Comparison of ENCODE assay signal across 2 cellular contexts in the genomic region with DNA sequence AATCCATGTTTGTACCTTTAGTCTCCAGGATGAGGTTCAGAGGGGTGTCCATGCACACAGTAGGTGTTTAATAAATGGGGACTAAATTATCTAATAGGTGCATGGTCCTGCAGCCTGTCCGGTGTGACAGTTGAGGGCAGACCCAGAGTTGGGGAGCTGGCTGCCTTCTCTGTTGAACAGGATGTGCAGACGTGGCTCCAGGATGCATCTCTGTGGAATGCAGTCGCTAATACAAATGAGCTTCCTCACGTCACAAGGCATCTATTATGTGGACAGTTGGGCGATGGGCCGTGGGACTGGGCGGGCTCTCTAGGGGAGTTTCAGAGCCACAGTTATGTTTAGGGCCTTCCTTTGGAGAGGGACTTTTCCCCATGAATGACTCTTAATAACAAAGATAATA.
TF ChIP-seq lines count a peak whose summit lies in the region.

No MANE protein-coding gene starts in this region.

TF ChIP-seq in IMR-90, 13 proteins besides CTCF, POLR2A, EP300 and RAD21:
- TF ChIP-seq MAFK (IDR thresholded peaks at IDR 0.05; ENCODE audit: low read depth, low read length), result no peak
- TF ChIP-seq MAZ (IDR thresholded peaks at IDR 0.05; ENCODE audit: borderline replicate concordance, low read depth, low read length), result peak; percentile 41; the same call in 1 of the 2 replicates
- TF ChIP-seq, protein P1, sequence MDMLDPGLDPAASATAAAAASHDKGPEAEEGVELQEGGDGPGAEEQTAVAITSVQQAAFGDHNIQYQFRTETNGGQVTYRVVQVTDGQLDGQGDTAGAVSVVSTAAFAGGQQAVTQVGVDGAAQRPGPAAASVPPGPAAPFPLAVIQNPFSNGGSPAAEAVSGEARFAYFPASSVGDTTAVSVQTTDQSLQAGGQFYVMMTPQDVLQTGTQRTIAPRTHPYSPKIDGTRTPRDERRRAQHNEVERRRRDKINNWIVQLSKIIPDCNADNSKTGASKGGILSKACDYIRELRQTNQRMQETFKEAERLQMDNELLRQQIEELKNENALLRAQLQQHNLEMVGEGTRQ (IDR thresholded peaks at IDR 0.05; ENCODE audit: low read depth, low read length), result no peak
- TF ChIP-seq BHLHE40 (IDR thresholded peaks at IDR 0.05; ENCODE audit: low read depth, low read length), result peak; percentile 46
- TF ChIP-seq FOS (IDR thresholded peaks at IDR 0.05; ENCODE audit: low read depth, low read length), result peak; percentile 68; the same call in 1 of the 2 replicates
- TF ChIP-seq CEBPB (IDR thresholded peaks at IDR 0.05; ENCODE audit: low read depth, low read length), result 0 out of 2 replicates have a peak, but pooled peaks have one; percentile 2
- TF ChIP-seq RCOR1 (IDR thresholded peaks at IDR 0.05; ENCODE audit: insufficient replicate concordance, low read length), result peak; percentile 12

TF ChIP-seq in GM12878, 131 proteins besides CTCF, POLR2A, EP300 and RAD21:
- TF ChIP-seq GABPA (IDR thresholded peaks at IDR 0.05; ENCODE audit: low read depth) (no peak), IKZF1 (conservative IDR thresholded peaks at IDR 0.05) (peak; percentile 31), RELA (IDR thresholded peaks at IDR 0.05; ENCODE audit: borderline replicate concordance, partially characterized antibody) (no peak), CREM (IDR thresholded peaks at IDR 0.05; ENCODE audit: low read depth) (peak; percentile 71; the same call in 1 of the 2 replicates), CREB1 (IDR thresholded peaks at IDR 0.05; ENCODE audit: low read depth) (peak; percentile 62; the same call in 1 of the 2 replicates), BRCA1 (IDR thresholded peaks at IDR 0.05; ENCODE audit: low read depth, low read length) (no peak), SMARCA5 (IDR thresholded peaks at IDR 0.05) (peak; percentile 18; the same call in 1 of the 2 replicates), SMC3 (IDR thresholded peaks at IDR 0.05; ENCODE audit: borderline replicate concordance, low read length) (no peak), ZNF24 (IDR thresholded peaks at IDR 0.05) (no peak), BHLHE40 (IDR thresholded peaks at IDR 0.05; ENCODE audit: borderline replicate concordance in 1 of 2, low read depth in 2 of 2, low read length in 1 of 2) (0 out of 4 replicates have a peak, but pooled peaks of 1 of the 2 experiments have one; percentile 31), MTA2 (IDR thresholded peaks at IDR 0.05; ENCODE audit: low read depth) (peak; percentile 11; the same call in 1 of the 2 replicates), NR2F1 (conservative IDR thresholded peaks at IDR 0.05) (no peak), MYB (IDR thresholded peaks at IDR 0.05; ENCODE audit: borderline replicate concordance, low read depth, low read length) (no peak), DPF2 (IDR thresholded peaks at IDR 0.05) (0 out of 2 replicates have a peak, but pooled peaks have one; percentile 71), EED (IDR thresholded peaks at IDR 0.05; ENCODE audit: low read depth) (0 out of 2 replicates have a peak, but pooled peaks have one; percentile 18), MEF2B (IDR thresholded peaks at IDR 0.05; ENCODE audit: partially characterized antibody, poor library complexity, severe bottlenecking) (peak; percentile 9), KAT2A (conservative IDR thresholded peaks at IDR 0.05; ENCODE audit: control insufficient read depth, low read depth, low read length) (no peak)
- TF ChIP-seq, protein P2, sequence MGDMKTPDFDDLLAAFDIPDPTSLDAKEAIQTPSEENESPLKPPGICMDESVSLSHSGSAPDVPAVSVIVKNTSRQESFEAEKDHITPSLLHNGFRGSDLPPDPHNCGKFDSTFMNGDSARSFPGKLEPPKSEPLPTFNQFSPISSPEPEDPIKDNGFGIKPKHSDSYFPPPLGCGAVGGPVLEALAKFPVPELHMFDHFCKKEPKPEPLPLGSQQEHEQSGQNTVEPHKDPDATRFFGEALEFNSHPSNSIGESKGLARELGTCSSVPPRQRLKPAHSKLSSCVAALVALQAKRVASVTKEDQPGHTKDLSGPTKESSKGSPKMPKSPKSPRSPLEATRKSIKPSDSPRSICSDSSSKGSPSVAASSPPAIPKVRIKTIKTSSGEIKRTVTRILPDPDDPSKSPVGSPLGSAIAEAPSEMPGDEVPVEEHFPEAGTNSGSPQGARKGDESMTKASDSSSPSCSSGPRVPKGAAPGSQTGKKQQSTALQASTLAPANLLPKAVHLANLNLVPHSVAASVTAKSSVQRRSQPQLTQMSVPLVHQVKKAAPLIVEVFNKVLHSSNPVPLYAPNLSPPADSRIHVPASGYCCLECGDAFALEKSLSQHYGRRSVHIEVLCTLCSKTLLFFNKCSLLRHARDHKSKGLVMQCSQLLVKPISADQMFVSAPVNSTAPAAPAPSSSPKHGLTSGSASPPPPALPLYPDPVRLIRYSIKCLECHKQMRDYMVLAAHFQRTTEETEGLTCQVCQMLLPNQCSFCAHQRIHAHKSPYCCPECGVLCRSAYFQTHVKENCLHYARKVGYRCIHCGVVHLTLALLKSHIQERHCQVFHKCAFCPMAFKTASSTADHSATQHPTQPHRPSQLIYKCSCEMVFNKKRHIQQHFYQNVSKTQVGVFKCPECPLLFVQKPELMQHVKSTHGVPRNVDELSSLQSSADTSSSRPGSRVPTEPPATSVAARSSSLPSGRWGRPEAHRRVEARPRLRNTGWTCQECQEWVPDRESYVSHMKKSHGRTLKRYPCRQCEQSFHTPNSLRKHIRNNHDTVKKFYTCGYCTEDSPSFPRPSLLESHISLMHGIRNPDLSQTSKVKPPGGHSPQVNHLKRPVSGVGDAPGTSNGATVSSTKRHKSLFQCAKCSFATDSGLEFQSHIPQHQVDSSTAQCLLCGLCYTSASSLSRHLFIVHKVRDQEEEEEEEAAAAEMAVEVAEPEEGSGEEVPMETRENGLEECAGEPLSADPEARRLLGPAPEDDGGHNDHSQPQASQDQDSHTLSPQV (IDR thresholded peaks at IDR 0.05), result peak; percentile 30; the same call in 1 of the 2 replicates
- TF ChIP-seq, protein P3, sequence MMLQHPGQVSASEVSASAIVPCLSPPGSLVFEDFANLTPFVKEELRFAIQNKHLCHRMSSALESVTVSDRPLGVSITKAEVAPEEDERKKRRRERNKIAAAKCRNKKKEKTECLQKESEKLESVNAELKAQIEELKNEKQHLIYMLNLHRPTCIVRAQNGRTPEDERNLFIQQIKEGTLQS (IDR thresholded peaks at IDR 0.05; ENCODE audit: borderline replicate concordance, extremely low read depth, low read depth, low read length), result no peak
- TF ChIP-seq, protein P4, sequence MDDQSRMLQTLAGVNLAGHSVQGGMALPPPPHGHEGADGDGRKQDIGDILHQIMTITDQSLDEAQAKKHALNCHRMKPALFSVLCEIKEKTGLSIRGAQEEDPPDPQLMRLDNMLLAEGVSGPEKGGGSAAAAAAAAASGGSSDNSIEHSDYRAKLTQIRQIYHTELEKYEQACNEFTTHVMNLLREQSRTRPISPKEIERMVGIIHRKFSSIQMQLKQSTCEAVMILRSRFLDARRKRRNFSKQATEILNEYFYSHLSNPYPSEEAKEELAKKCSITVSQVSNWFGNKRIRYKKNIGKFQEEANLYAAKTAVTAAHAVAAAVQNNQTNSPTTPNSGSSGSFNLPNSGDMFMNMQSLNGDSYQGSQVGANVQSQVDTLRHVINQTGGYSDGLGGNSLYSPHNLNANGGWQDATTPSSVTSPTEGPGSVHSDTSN (IDR thresholded peaks at IDR 0.05; ENCODE audit: insufficient replicate concordance, low read depth, low read length), result peak; percentile 23
- TF ChIP-seq, protein P5, sequence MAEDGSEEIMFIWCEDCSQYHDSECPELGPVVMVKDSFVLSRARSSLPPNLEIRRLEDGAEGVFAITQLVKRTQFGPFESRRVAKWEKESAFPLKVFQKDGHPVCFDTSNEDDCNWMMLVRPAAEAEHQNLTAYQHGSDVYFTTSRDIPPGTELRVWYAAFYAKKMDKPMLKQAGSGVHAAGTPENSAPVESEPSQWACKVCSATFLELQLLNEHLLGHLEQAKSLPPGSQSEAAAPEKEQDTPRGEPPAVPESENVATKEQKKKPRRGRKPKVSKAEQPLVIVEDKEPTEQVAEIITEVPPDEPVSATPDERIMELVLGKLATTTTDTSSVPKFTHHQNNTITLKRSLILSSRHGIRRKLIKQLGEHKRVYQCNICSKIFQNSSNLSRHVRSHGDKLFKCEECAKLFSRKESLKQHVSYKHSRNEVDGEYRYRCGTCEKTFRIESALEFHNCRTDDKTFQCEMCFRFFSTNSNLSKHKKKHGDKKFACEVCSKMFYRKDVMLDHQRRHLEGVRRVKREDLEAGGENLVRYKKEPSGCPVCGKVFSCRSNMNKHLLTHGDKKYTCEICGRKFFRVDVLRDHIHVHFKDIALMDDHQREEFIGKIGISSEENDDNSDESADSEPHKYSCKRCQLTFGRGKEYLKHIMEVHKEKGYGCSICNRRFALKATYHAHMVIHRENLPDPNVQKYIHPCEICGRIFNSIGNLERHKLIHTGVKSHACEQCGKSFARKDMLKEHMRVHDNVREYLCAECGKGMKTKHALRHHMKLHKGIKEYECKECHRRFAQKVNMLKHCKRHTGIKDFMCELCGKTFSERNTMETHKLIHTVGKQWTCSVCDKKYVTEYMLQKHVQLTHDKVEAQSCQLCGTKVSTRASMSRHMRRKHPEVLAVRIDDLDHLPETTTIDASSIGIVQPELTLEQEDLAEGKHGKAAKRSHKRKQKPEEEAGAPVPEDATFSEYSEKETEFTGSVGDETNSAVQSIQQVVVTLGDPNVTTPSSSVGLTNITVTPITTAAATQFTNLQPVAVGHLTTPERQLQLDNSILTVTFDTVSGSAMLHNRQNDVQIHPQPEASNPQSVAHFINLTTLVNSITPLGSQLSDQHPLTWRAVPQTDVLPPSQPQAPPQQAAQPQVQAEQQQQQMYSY (CRISPR knock-in tag; IDR thresholded peaks at IDR 0.05), result no peak
- TF ChIP-seq, protein P6, sequence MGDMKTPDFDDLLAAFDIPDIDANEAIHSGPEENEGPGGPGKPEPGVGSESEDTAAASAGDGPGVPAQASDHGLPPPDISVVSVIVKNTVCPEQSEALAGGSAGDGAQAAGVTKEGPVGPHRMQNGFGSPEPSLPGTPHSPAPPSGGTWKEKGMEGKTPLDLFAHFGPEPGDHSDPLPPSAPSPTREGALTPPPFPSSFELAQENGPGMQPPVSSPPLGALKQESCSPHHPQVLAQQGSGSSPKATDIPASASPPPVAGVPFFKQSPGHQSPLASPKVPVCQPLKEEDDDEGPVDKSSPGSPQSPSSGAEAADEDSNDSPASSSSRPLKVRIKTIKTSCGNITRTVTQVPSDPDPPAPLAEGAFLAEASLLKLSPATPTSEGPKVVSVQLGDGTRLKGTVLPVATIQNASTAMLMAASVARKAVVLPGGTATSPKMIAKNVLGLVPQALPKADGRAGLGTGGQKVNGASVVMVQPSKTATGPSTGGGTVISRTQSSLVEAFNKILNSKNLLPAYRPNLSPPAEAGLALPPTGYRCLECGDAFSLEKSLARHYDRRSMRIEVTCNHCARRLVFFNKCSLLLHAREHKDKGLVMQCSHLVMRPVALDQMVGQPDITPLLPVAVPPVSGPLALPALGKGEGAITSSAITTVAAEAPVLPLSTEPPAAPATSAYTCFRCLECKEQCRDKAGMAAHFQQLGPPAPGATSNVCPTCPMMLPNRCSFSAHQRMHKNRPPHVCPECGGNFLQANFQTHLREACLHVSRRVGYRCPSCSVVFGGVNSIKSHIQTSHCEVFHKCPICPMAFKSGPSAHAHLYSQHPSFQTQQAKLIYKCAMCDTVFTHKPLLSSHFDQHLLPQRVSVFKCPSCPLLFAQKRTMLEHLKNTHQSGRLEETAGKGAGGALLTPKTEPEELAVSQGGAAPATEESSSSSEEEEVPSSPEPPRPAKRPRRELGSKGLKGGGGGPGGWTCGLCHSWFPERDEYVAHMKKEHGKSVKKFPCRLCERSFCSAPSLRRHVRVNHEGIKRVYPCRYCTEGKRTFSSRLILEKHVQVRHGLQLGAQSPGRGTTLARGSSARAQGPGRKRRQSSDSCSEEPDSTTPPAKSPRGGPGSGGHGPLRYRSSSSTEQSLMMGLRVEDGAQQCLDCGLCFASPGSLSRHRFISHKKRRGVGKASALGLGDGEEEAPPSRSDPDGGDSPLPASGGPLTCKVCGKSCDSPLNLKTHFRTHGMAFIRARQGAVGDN (IDR thresholded peaks at IDR 0.05), result peak; percentile 67
